27 cellular contexts compared by ENCODE assay signal in genomic region chr2:79554899-79555298, GRCh38. TPM values are rescaled to one million over a fixed set of nuclear protein-coding genes. Genes with fewer than 3 reads are reported as not detected.
"Had no signal": no experiment of that assay in that cellular context is flagged by ENCODE, and none has a peak within 500 bp of the region (broad histone marks: within the 10 kb centered on the region; RNA-seq: fewer than 3 reads in every experiment).

No MANE protein-coding gene starts in this region.

- DNase-seq: MV-4-11, NCI-H1048, NCI-H1105, NCI-H1417, NCI-H1436 treated with DMSO at 0.1 percent for 48 hours, NCI-H1694, NCI-H187 treated with DMSO at 0.1 percent for 48 hours, NCI-H2029 treated with DMSO at 0.1 percent for 48 hours, NCI-H2171 treated with DMSO at 0.1 percent for 48 hours, NCI-H2227 treated with DMSO at 0.1 percent for 48 hours, NCI-H510A, NCI-H524 treated with DMSO at 0.1 percent for 48 hours, NCI-H69, NCI-H774, PC-3, SHP77 treated with DMSO at 0.1 percent for 48 hours, SJCRH30, T-helper 1 cell had no signal

- H3K4me3 ChIP-seq: K562, SJCRH30 had no signal

- H3K4me1 ChIP-seq: SJCRH30 had no signal

- H3K27ac Mint-ChIP-seq: IgD-negative memory B cell had no signal

- H3K4me1 Mint-ChIP-seq: IgD-negative memory B cell had no signal

- H3K4me3 Mint-ChIP-seq: IgD-negative memory B cell had no signal

- H3K27ac ChIP-seq: KMS-11, SJCRH30 had no signal

- H3K27me3 Mint-ChIP-seq: IgD-negative memory B cell had no signal

- H3K27me3 ChIP-seq: SJCRH30 had no signal

- H3K4me2 ChIP-seq: KMS-11 had no signal

- H3K9me3 ChIP-seq: SJCRH30 had no signal

- H3K9ac ChIP-seq: KMS-11 had no signal

- ATAC-seq: K562, Panc1, PC-3, Right ventricle myocardium inferior, SK-N-SH treated with all-trans-retinoic acid at 6 μM for 48 hours had no signal

- H3K36me3 Mint-ChIP-seq: IgD-negative memory B cell had no signal

- H3K36me3 ChIP-seq: SJCRH30 had no signal

RNA-seq across cellular contexts. Expression of gene CTNNA2, which starts 42.0 kb away (rescaled TPM):
- total RNA-seq: HT1080, MCF 10A, PC-3, Right ventricle myocardium inferior, RPMI7951, SJCRH30 had no signal
- polyA plus RNA-seq: IgD-negative memory B cell had no signal
